Comparison of ENCODE assay signal across 1 cellular context in genomic region chr5:152938630-152939029, GRCh38.
TF ChIP-seq lines count a peak whose summit lies in the region.

No MANE protein-coding gene starts in this region.

TF ChIP-seq in HepG2, 621 proteins besides CTCF, POLR2A, EP300 and RAD21 (continued from another document):
- TF ChIP-seq AHDC1 (CRISPR knock-in tag; IDR thresholded peaks at IDR 0.05; ENCODE audit: borderline replicate concordance) (no peak), ZSCAN30 (CRISPR knock-in tag; IDR thresholded peaks at IDR 0.05) (no peak), ZBTB20 (CRISPR knock-in tag; IDR thresholded peaks at IDR 0.05; ENCODE audit: borderline replicate concordance, low read depth) (no peak), SMAD9 (CRISPR knock-in tag; IDR thresholded peaks at IDR 0.05) (no peak), HMGXB3 (CRISPR knock-in tag; IDR thresholded peaks at IDR 0.05; ENCODE audit: borderline replicate concordance) (no peak), MTF2 (CRISPR knock-in tag; IDR thresholded peaks at IDR 0.05; ENCODE audit: borderline replicate concordance) (no peak), HMGXB4 (CRISPR knock-in tag; IDR thresholded peaks at IDR 0.05; ENCODE audit: borderline replicate concordance in 1 of 2, low read depth in 1 of 2) (no peak), ZNF660 (CRISPR knock-in tag; IDR thresholded peaks at IDR 0.05; ENCODE audit: borderline replicate concordance, low read depth) (no peak), SOX6 (IDR thresholded peaks at IDR 0.05) (no peak), SOX6 (CRISPR knock-in tag; IDR thresholded peaks at IDR 0.05) (no peak)
